ENCODE assay signal across 1 cellular context in genomic region chr22:38181453-38182200, GRCh38.
TF ChIP-seq lines count a peak whose summit lies in the region.

Gene PLA2G6, minus strand, starts transcription at chr22:38181830. Its CDS starts 12,404 bp downstream, at chr22:38169426.

TF ChIP-seq in HEK293, 187 proteins besides CTCF, POLR2A, EP300 and RAD21 (continued from another document and continues in another):
- TF ChIP-seq PRDM2 (tag by site-specific recombination; IDR thresholded peaks at IDR 0.05; ENCODE audit: borderline replicate concordance): no peak
- no peak for TF ChIP-seq GLIS1 (tag by site-specific recombination; IDR thresholded peaks at IDR 0.05)
- no peak for TF ChIP-seq ZNF513 (tag by site-specific recombination; IDR thresholded peaks at IDR 0.05)
- no peak for TF ChIP-seq ZNF24 (tag by site-specific recombination; IDR thresholded peaks at IDR 0.05)
- no peak for TF ChIP-seq ZNF174 (tag by site-specific recombination; IDR thresholded peaks at IDR 0.05)
- no peak for TF ChIP-seq ZNF560 (tag by site-specific recombination; IDR thresholded peaks at IDR 0.05; ENCODE audit: borderline replicate concordance)
- no peak for TF ChIP-seq ZNF514 (tag by site-specific recombination; IDR thresholded peaks at IDR 0.05)
- TF ChIP-seq ZIC2 (tag by site-specific recombination; IDR thresholded peaks at IDR 0.05): no peak
- TF ChIP-seq ZNF629 (tag by site-specific recombination; IDR thresholded peaks at IDR 0.05): peak; percentile 34; the same call in 1 of the 2 replicates
- no peak for TF ChIP-seq ZNF148 (tag by site-specific recombination; IDR thresholded peaks at IDR 0.05; ENCODE audit: borderline replicate concordance)
- peak; percentile 78; the same call in 1 of the 2 replicates for TF ChIP-seq ZNF785 (tag by site-specific recombination; IDR thresholded peaks at IDR 0.05)
- 0 out of 2 replicates have a peak, but pooled peaks have one; percentile 14 for TF ChIP-seq EGR2 (tag by site-specific recombination; IDR thresholded peaks at IDR 0.05; ENCODE audit: low read depth)
- TF ChIP-seq OSR2 (tag by site-specific recombination; IDR thresholded peaks at IDR 0.05): no peak
- no peak for TF ChIP-seq ZNF549 (tag by site-specific recombination; IDR thresholded peaks at IDR 0.05)
- TF ChIP-seq ZNF112 (tag by site-specific recombination; IDR thresholded peaks at IDR 0.05): no peak
- TF ChIP-seq ZSCAN23 (tag by site-specific recombination; IDR thresholded peaks at IDR 0.05): no peak
- TF ChIP-seq ZNF239 (tag by site-specific recombination; IDR thresholded peaks at IDR 0.05): no peak
- TF ChIP-seq ZNF354C (tag by site-specific recombination; IDR thresholded peaks at IDR 0.05; ENCODE audit: borderline replicate concordance, low read depth): no peak
- TF ChIP-seq ZNF23 (tag by site-specific recombination; IDR thresholded peaks at IDR 0.05; ENCODE audit: borderline replicate concordance): no peak
- TF ChIP-seq ZNF621 (tag by site-specific recombination; IDR thresholded peaks at IDR 0.05): no peak
- no peak for TF ChIP-seq ZNF701 (tag by site-specific recombination; IDR thresholded peaks at IDR 0.05)
- TF ChIP-seq ZNF555 (tag by site-specific recombination; conservative IDR thresholded peaks at IDR 0.05): no peak
- no peak for TF ChIP-seq ZNF114 (tag by site-specific recombination; IDR thresholded peaks at IDR 0.05)
- peak; percentile 79 for TF ChIP-seq YY2 (tag by site-specific recombination; IDR thresholded peaks at IDR 0.05)
- TF ChIP-seq ZNF548 (tag by site-specific recombination; IDR thresholded peaks at IDR 0.05): no peak
- TF ChIP-seq ZNF121 (tag by site-specific recombination; IDR thresholded peaks at IDR 0.05): no peak
- no peak for TF ChIP-seq ZNF561 (tag by site-specific recombination; IDR thresholded peaks at IDR 0.05; ENCODE audit: borderline replicate concordance)
- TF ChIP-seq ZBTB44 (tag by site-specific recombination; IDR thresholded peaks at IDR 0.05): no peak
- 0 out of 2 replicates have a peak, but pooled peaks have one; percentile 52 for TF ChIP-seq KLF17 (tag by site-specific recombination; IDR thresholded peaks at IDR 0.05)
- TF ChIP-seq GLI2 (tag by site-specific recombination; IDR thresholded peaks at IDR 0.05; ENCODE audit: borderline replicate concordance, low read depth): no peak
- TF ChIP-seq HIC1 (tag by site-specific recombination; IDR thresholded peaks at IDR 0.05): peak; percentile 46; the same call in 1 of the 2 replicates
- TF ChIP-seq ZNF830 (tag by site-specific recombination; IDR thresholded peaks at IDR 0.05; ENCODE audit: low read depth): no peak
- no peak; the same call in 1 of the 2 replicates for TF ChIP-seq ZNF449 (tag by site-specific recombination; IDR thresholded peaks at IDR 0.05)
- peak; percentile 87 for TF ChIP-seq KLF10 (tag by site-specific recombination; IDR thresholded peaks at IDR 0.05)
- TF ChIP-seq ZNF518A (tag by site-specific recombination; conservative IDR thresholded peaks at IDR 0.05; ENCODE audit: low read depth): peak; percentile 33; the same call in 1 of the 2 replicates
- TF ChIP-seq ZFP41 (tag by site-specific recombination; IDR thresholded peaks at IDR 0.05; ENCODE audit: borderline replicate concordance): no peak
